Comparison of ENCODE assay signal across 8 cellular contexts in genomic region chr3:184874709-184875644, GRCh38.
DNase-seq lines count a peak whose midpoint lies in the region; ATAC-seq, FAIRE-seq and TF ChIP-seq lines count a peak whose summit lies in the region.

No MANE protein-coding gene starts in this region.

- BruUV-seq in PC-3 (replicated peaks; lab: Mats Ljungman, UMichigan), result no TSS peak

- H3K9me3 ChIP-seq in PC-3 (ENCODE audit: low read length), result no peaks in the 10 kb centered on the region

- no peak overlapping the region for H3K4me3 ChIP-seq in PC-3 (ENCODE audit: low read length)

- H3K27ac Mint-ChIP-seq in nephron progenitor cell, result peak overlapping the region; percentile 73

- ATAC-seq in PC-3, result peak; percentile 69

- no peak overlapping the region for H3K4me3 Mint-ChIP-seq in nephron progenitor cell

- peaks cover 18% of the 10 kb centered on the region for H3K36me3 Mint-ChIP-seq in nephron progenitor cell (ENCODE audit: low read depth)

- TF ChIP-seq CTCF in PC-3 (conservative IDR thresholded peaks at IDR 0.05; ENCODE audit: low read depth, low read length) (peak; percentile 85), nephron progenitor cell (IDR thresholded peaks at IDR 0.05) (peak; percentile 77)

- no peaks in the 10 kb centered on the region for H3K4me1 ChIP-seq in PC-3 (ENCODE audit: insufficient read depth, low read length)

- CTCF ChIA-PET in PC-3 (lab: Charles Lee), result interaction anchor here (0.6 to 0.7 kb wide), 5 partner anchors 12 to 907 kb away, joined by 8 to 19 read pairs (median 11); no protein-coding TSS in a partner anchor

- H4K20me1 ChIP-seq in PC-3 (ENCODE audit: low read length), result no peaks in the 10 kb centered on the region

- H3K79me2 ChIP-seq in PC-3 (ENCODE audit: low read length), result no peaks in the 10 kb centered on the region

- H2AFZ ChIP-seq in PC-3 (ENCODE audit: low read length), result no peak overlapping the region

- H3K27me3 ChIP-seq in PC-3 (ENCODE audit: low read length), result no peaks in the 10 kb centered on the region

- H3K4me1 Mint-ChIP-seq in nephron progenitor cell, result peaks cover 16% of the 10 kb centered on the region

- no peak overlapping the region for H3K27ac ChIP-seq in PC-3 (ENCODE audit: low read length)

- intact Hi-C loops in PC-3 (cut with micrococcal nuclease), result loop anchor here (1.0 kb wide), 4 partner anchors 195 to 405 kb away; no protein-coding TSS in a partner anchor

- peak; percentile 71 for DNase-seq in DMS 273 (lab: John Stamatoyannopoulos, UW; ENCODE audit: unreplicated experiment)
- DNase-seq in DMS 273 treated with DMSO at 0.1 percent for 48 hours (lab: John Stamatoyannopoulos, UW), result no peak
- peak; percentile 8 for DNase-seq in HK-2 (ENCODE audit: unreplicated experiment)
- DNase-seq in PC-3, result peak; percentile 63
- peak; percentile 30 for DNase-seq in nephron progenitor cell
- no peak for DNase-seq in cerebellar nuclear complex (lab: John Stamatoyannopoulos, UW)
- DNase-seq in epidermal melanocyte (ENCODE audit: insufficient read length, low spot score), result no peak

- no peaks in the 10 kb centered on the region for H3K9me3 Mint-ChIP-seq in nephron progenitor cell

- no peaks in the 10 kb centered on the region for H3F3A ChIP-seq in PC-3 (ENCODE audit: low read length, unreplicated experiment)

- H3K27me3 Mint-ChIP-seq in nephron progenitor cell (ENCODE audit: low read depth, poor library complexity), result no peaks in the 10 kb centered on the region

- peak; percentile 18 for FAIRE-seq in endometrium (lab: Jason Lieb, UNC)

- H3K4me2 ChIP-seq in PC-3 (ENCODE audit: low read length), result no peak overlapping the region

- H3K36me3 ChIP-seq in PC-3 (ENCODE audit: low read depth, low read length), result peaks cover 11% of the 10 kb centered on the region; the same call in 1 of the 2 replicates

- no peak overlapping the region for H3K9ac ChIP-seq in PC-3 (ENCODE audit: low read length)

- POLR2A ChIA-PET in PC-3 (lab: Charles Lee; ENCODE audit: unreplicated experiment), result no interaction called here

- no peaks in the 10 kb centered on the region for H3K9me2 ChIP-seq in PC-3 (replicated peaks; ENCODE audit: low read length)

Comparison
In these comparisons a context has a peak if more than half of its experiments do, and no peak if none do; other contexts are left out.
1. DNase-seq: peak in DMS 273 (single experiment), HK-2 (single experiment), PC-3 (single experiment) and nephron progenitor cell (single experiment); none in DMS 273 treated with DMSO at 0.1 percent for 48 hours (single experiment), cerebellar nuclear complex (0 of 2) and epidermal melanocyte (single experiment).